9 cellular contexts compared by ENCODE assay signal in the genomic region with DNA sequence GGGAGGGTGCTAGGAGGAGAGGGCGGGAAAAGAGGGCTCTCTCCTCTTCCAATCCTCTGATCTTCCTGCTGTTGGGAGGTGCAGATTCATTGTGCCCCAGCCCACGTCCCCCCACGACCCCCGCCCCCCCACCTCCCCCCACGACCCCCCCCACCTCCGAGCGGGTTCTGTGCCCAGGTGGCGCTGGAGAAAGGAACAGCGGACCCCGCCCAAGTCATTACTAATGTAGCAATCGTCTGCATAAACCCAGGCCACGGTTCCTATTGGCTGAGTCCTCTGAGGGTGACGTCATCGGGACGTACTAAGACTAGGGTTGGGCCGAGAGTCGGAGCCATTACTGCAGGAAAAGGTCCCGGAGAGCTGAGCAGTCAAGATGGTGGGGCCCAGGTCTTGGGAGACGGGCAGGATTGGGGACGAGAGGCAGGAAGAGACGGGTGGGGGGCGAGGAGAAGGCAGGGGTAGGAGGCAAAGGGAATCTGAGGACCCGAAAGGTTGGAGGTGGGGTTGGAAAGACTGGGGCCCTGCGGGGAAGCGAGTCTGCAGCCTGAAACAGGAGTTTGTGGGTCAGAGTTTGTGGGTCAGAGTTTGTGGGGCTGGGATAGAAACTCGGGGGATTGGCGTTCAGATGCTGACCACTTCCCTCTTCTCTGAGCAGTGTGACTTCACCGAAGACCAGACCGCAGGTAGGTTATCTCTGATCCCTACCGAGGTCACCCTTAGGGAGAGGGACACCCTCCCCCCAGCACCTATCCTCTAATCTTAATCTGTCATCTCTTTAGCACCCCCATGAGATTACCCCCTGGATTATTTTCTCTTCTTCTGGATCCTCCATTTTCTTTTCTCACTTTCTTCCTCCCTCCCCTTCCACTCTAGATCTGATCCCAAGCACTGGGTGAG. TPM values are rescaled to one million over a fixed set of nuclear protein-coding genes. Genes with fewer than 3 reads are reported as not detected.
A peak's percentile ranks its signal among the peaks of the same experiment; 100 is the strongest.
DNase-seq lines count a peak whose midpoint lies in the region; ATAC-seq, FAIRE-seq and TF ChIP-seq lines count a peak whose summit lies in the region.
"Had no signal": no experiment of that assay in that cellular context is flagged by ENCODE, and none has a peak within 500 bp of the region (broad histone marks: within the 10 kb centered on the region; RNA-seq: fewer than 3 reads in every experiment).

A gene (plus strand): TSS at position 331 of the 897 bp plus-strand sequence. CDS start 43 bp downstream, at position 374.

- peaks cover 23 to 29% of the 10 kb centered on the region in 2 donors for H3K4me1 ChIP-seq in kidney (ENCODE audit: control insufficient read depth in 1 of 2, insufficient read depth in 1 of 2, low read depth in 1 of 2, low read length in 2 of 2)

- peak within 1 kb of the TSS; percentile 99 to 100 for H3K9ac ChIP-seq in kidney (ENCODE audit: low read length in 2 of 2)

- H3K36me3 ChIP-seq in kidney (ENCODE audit: control insufficient read depth in 1 of 2, insufficient read depth in 2 of 2, low read length in 2 of 2): peaks cover 31 to 38% of the 10 kb centered on the region in 2 donors

- peak; percentile 11 for FAIRE-seq in kidney (lab: Jason Lieb, UNC)
- FAIRE-seq: TTC549 had no signal

- ATAC-seq in GM19035 (IDR thresholded peaks at IDR 0.05; ENCODE audit: unreplicated experiment) (peak; percentile 81), HG03378 (IDR thresholded peaks at IDR 0.05; ENCODE audit: unreplicated experiment) (peak; percentile 72)

- intact Hi-C loops in kidney (cut with DNase I): no loop called here

- no peak for TF ChIP-seq CTCF in AG09309 (IDR thresholded peaks at IDR 0.05; ENCODE audit: control insufficient read depth, insufficient read depth, low read depth, low read length, missing control alignments)
- TF ChIP-seq CTCF in kidney (IDR thresholded peaks at IDR 0.05; ENCODE audit: borderline replicate concordance, extremely low read depth, insufficient read depth): peak; percentile 3

- H3K4me3 ChIP-seq in AG09309 (ENCODE audit: control insufficient read depth, low read depth, low read length) (peak within 1 kb of the TSS; percentile 62), kidney (ENCODE audit: low read length in 2 of 2) (peak within 1 kb of the TSS; percentile 95 to 100)

- H3K27ac ChIP-seq in kidney (ENCODE audit: low read depth in 2 of 2, low read length in 2 of 2): peak within 1 kb of the TSS; percentile 98 to 100

- H3K9me3 ChIP-seq in kidney (ENCODE audit: control insufficient read depth in 1 of 2, low read length in 2 of 2): no peaks in the 10 kb centered on the region

- DNase-seq in AG09309 (ENCODE audit: low read depth) (peak; percentile 95), NCI-H446 treated with DMSO at 0.1 percent for 48 hours (lab: John Stamatoyannopoulos, UW) (peak; percentile 96), cerebellar nuclear complex (lab: John Stamatoyannopoulos, UW) (peak; percentile 89 to 91), kidney (peak; percentile 97)
- peak; percentile 82 for DNase-seq in activated CD4-positive, CD25-positive, alpha-beta regulatory T cell treated with anti-CD3 and anti-CD28 coated beads, Interleukin-2, amount 50 U/mL, for 72 hours
- DNase-seq in stimulated activated CD4-positive, alpha-beta T cell treated with anti-CD3 and anti-CD28 coated beads, Interleukin-15, amount 100 ng/mL, for 24 hours: peak; percentile 96

RNA-seq across cellular contexts. Expression of the gene that starts here (rescaled TPM):
- total RNA-seq in kidney: 1,630 TPM
- polyA plus RNA-seq in kidney (ENCODE audit: insufficient read depth, low read depth, low replicate concordance): 4,190 TPM

Comparison
In these comparisons a context has a peak if more than half of its experiments do, and no peak if none do; other contexts are left out.
1. Peak in every context shown above with its lines: DNase-seq, ATAC-seq, H3K4me3 ChIP-seq and H3K27ac ChIP-seq.